ENCODE assay signal across 6 cellular contexts in genomic region chr7:128579843-128580242, GRCh38.
DNase-seq lines count a peak whose midpoint lies in the region; ATAC-seq, FAIRE-seq and TF ChIP-seq lines count a peak whose summit lies in the region.
"Not testable (repeated sequence)": the region's sequence is repeated elsewhere in the genome, so short reads cannot be mapped to it uniquely, and the experiment has no call there.

No MANE protein-coding gene starts in this region.

- not testable (repeated sequence) for TF ChIP-seq RAD21 in SK-N-SH (IDR thresholded peaks at IDR 0.05; ENCODE audit: low read length); HepG2 (CRISPR knock-in tag; IDR thresholded peaks at IDR 0.05)

- H3K27me3 ChIP-seq in SK-N-SH (ENCODE audit: insufficient read depth); HepG2 (ENCODE audit: control insufficient read depth in 1 of 2, insufficient read depth in 2 of 2, low read length in 2 of 2); pancreas; upper lobe of right lung: not testable (repeated sequence)

- H3K27ac Mint-ChIP-seq in chondrocyte (ENCODE audit: unreplicated experiment), result peak overlapping the region; percentile 45

- H3F3A ChIP-seq in SK-N-SH (replicated peaks; ENCODE audit: insufficient read depth), result peaks cover 18% of the 10 kb centered on the region

- intact Hi-C loops in HepG2 (cut with micrococcal nuclease; ENCODE audit: unreplicated experiment); pancreas (cut with DNase I); upper lobe of right lung (cut with DNase I): not testable (repeated sequence)

- H3K4me3 ChIP-seq in SK-N-SH (ENCODE audit: low read depth in 2 of 2, low read length in 1 of 2); HepG2 (replicated peaks in 1 of 3; ENCODE audit: insufficient read depth in 1 of 3, low read depth in 2 of 3, low read length in 3 of 3); pancreas; upper lobe of right lung: not testable (repeated sequence)

- not testable (repeated sequence) for H3K27me3 Mint-ChIP-seq in chondrocyte (ENCODE audit: low read depth)

- peak; percentile 15 for FAIRE-seq in HepG2 (lab: Jason Lieb, UNC)
- FAIRE-seq in pancreas (lab: Jason Lieb, UNC), result not testable (repeated sequence)

- CTCF ChIA-PET in SK-N-SH (lab: Yijun Ruan, JAX); HepG2 (lab: Yijun Ruan, JAX; ENCODE audit: low intra/inter-chr PET ratio, low total read pairs): not testable (repeated sequence)

- not testable (repeated sequence) for BruUV-seq in HepG2 (replicated peaks; lab: Mats Ljungman, UMichigan)

- H2AFZ ChIP-seq in SK-N-SH (ENCODE audit: low read depth); HepG2 (ENCODE audit: low read length): not testable (repeated sequence)

- H3K4me1 ChIP-seq in SK-N-SH (ENCODE audit: control insufficient read depth in 1 of 2, insufficient read depth in 2 of 2, low read depth in 1 of 2, low read length in 1 of 2); HepG2 (ENCODE audit: insufficient read depth, low read length); pancreas; upper lobe of right lung: not testable (repeated sequence)

- not testable (repeated sequence) for H3K9me3 Mint-ChIP-seq in chondrocyte (ENCODE audit: low read depth)

- not testable (repeated sequence) for H3K4me2 ChIP-seq in SK-N-SH; HepG2 (ENCODE audit: low read depth, low read length)

- WGBS in SK-N-SH (ENCODE audit: low lambda C conversion rate), result 75% methylated on average over 4 of the region's 4 CpGs
- 97% methylated on average over 4 of the region's 4 CpGs for WGBS in HepG2 (ENCODE audit: low lambda C conversion rate)
- 9 to 33% methylated on average over 3 to 4 of the region's 4 CpGs for WGBS in pancreas, 2 donors

- peaks cover 13% of the 10 kb centered on the region for H3K36me3 Mint-ChIP-seq in chondrocyte (ENCODE audit: low read depth)

- TF ChIP-seq POLR2A in HepG2 (IDR thresholded peaks at IDR 0.05; ENCODE audit: insufficient read depth in 1 of 2, low read depth in 2 of 2, low read length in 2 of 2), result not testable (repeated sequence)

- peaks cover 18% of the 10 kb centered on the region for H4K20me1 ChIP-seq in SK-N-SH (ENCODE audit: insufficient read depth)
- not testable (repeated sequence) for H4K20me1 ChIP-seq in HepG2 (ENCODE audit: insufficient read depth, low read length)

- not testable (repeated sequence) for TF ChIP-seq EP300 in SK-N-SH (IDR thresholded peaks at IDR 0.05; ENCODE audit: borderline replicate concordance in 1 of 2, low read depth in 1 of 2, low read length in 1 of 2); HepG2 (IDR thresholded peaks at IDR 0.05; ENCODE audit: low read depth in 2 of 2, low read length in 2 of 2); HepG2 (CRISPR knock-in tag; IDR thresholded peaks at IDR 0.05; ENCODE audit: borderline replicate concordance)

- peaks cover 16 to 46% of the 10 kb centered on the region in 2 experiments for H3K36me3 ChIP-seq in SK-N-SH (replicated peaks in 1 of 2; ENCODE audit: control insufficient read depth in 1 of 2, insufficient read depth in 2 of 2, low read length in 1 of 2)
- H3K36me3 ChIP-seq in HepG2 (replicated peaks in 1 of 2; ENCODE audit: control insufficient read depth in 1 of 2, insufficient read depth in 2 of 2, low read length in 2 of 2), result peaks cover 2 to 15% of the 10 kb centered on the region in 2 experiments; a peak in 4 of 5 replicates
- H3K36me3 ChIP-seq in pancreas, result not testable (repeated sequence)
- peaks cover 36% of the 10 kb centered on the region for H3K36me3 ChIP-seq in upper lobe of right lung

- H3K4me1 Mint-ChIP-seq in chondrocyte (ENCODE audit: low read depth), result peaks cover 13% of the 10 kb centered on the region

- H3K27ac ChIP-seq in SK-N-SH (ENCODE audit: low read depth in 2 of 2, low read length in 1 of 2), result peak overlapping the region in 1 of 2 experiments; percentile 8; a peak in 1 of 4 replicates
- H3K27ac ChIP-seq in HepG2 (ENCODE audit: extremely low read length, insufficient read depth, low read length); pancreas; upper lobe of right lung: not testable (repeated sequence)

- H3K9ac ChIP-seq in SK-N-SH; HepG2 (ENCODE audit: insufficient read depth, low read depth, low read length): not testable (repeated sequence)

- not testable (repeated sequence) for TF ChIP-seq CTCF in SK-N-SH (IDR thresholded peaks at IDR 0.05); chondrocyte (IDR thresholded peaks at IDR 0.05); HepG2 (CRISPR knock-in tag; IDR thresholded peaks at IDR 0.05); pancreas (IDR thresholded peaks at IDR 0.05); upper lobe of right lung (IDR thresholded peaks at IDR 0.05)

- not testable (repeated sequence) for H3K4me3 Mint-ChIP-seq in chondrocyte (ENCODE audit: unreplicated experiment)

- H3K9me2 ChIP-seq in SK-N-SH, result not testable (repeated sequence)

- POLR2A ChIA-PET in SK-N-SH (lab: Yijun Ruan, JAX); HepG2 (lab: Yijun Ruan, JAX): not testable (repeated sequence)

- not testable (repeated sequence) for H3K9me3 ChIP-seq in SK-N-SH; HepG2 (ENCODE audit: low read length); pancreas; upper lobe of right lung

- ATAC-seq in HepG2, result not testable (repeated sequence)
- ATAC-seq in pancreas (peak; percentile 80 to 92 (median 86)), upper lobe of right lung (peak; percentile 69)

- H3K79me2 ChIP-seq in SK-N-SH (ENCODE audit: insufficient read depth), result peaks cover 42% of the 10 kb centered on the region
- H3K79me2 ChIP-seq in HepG2 (ENCODE audit: insufficient read depth, low read length), result not testable (repeated sequence)

- peak; percentile 27 for DNase-seq in G401 (ENCODE audit: low spot score)
- DNase-seq in SK-N-SH; chondrocyte (ENCODE audit: low spot score); HepG2 (ENCODE audit: low spot score); pancreas; upper lobe of right lung: not testable (repeated sequence)

- in situ Hi-C loops in G401 (cut with HindIII; ENCODE audit: low sequenced_read_pairs); HepG2 (cut with HindIII; ENCODE audit: extremely low pct_ligation_motif_present, low pct_unique_long_range_greater_than_20kb): not testable (repeated sequence)

TF ChIP-seq in SK-N-SH, 30 proteins besides CTCF, POLR2A, EP300 and RAD21:
- TF ChIP-seq GATA2 (CRISPR knock-in tag; IDR thresholded peaks at IDR 0.05), result peak; percentile 37; the same call in 1 of the 2 replicates
